9 cellular contexts compared by ENCODE assay signal in genomic region chr2:96034792-96035191, GRCh38. TPM values are rescaled to one million over a fixed set of nuclear protein-coding genes. Genes with fewer than 3 reads are reported as not detected.
DNase-seq lines count a peak whose midpoint lies in the region; ATAC-seq and TF ChIP-seq lines count a peak whose summit lies in the region.
"Not testable (repeated sequence)": the region's sequence is repeated elsewhere in the genome, so short reads cannot be mapped to it uniquely, and the experiment has no call there.
"Had no signal": no experiment of that assay in that cellular context is flagged by ENCODE, and none has a peak within 500 bp of the region (broad histone marks: within the 10 kb centered on the region; RNA-seq: fewer than 3 reads in every experiment).

Gene GPAT2, minus strand, starts transcription at chr2:96034916. Its CDS starts 2,557 bp downstream, at chr2:96032359.

- not testable (repeated sequence) for H3K9me3 Mint-ChIP-seq in GM23338; WTC11; activated T-cell treated with anti-CD3 and anti-CD28 coated beads, Interleukin-2, amount 50 U/mL, for 72 hours; central memory CD8-positive, alpha-beta T cell; naive thymus-derived CD8-positive, alpha-beta T cell; stimulated activated naive CD8-positive, alpha-beta T cell treated with anti-CD3 and anti-CD28 coated beads, Interleukin-15, amount 100 ng/mL, for 72 hours

- H3K9me2 ChIP-seq in GM23338 (ENCODE audit: insufficient read depth): not testable (repeated sequence)

- not testable (repeated sequence) for DNase-seq in GM23338 (ENCODE audit: low spot score); WTC11 (ENCODE audit: low spot score); activated T-cell treated with anti-CD3 and anti-CD28 coated beads, Interleukin-2, amount 50 U/mL, for 72 hours; central memory CD8-positive, alpha-beta T cell (ENCODE audit: low spot score in 2 of 2); left ventricle myocardium superior; naive thymus-derived CD8-positive, alpha-beta T cell; stimulated activated naive CD8-positive, alpha-beta T cell treated with anti-CD3 and anti-CD28 coated beads, Interleukin-15, amount 100 ng/mL, for 72 hours

- H3K4me2 ChIP-seq in GM23338: not testable (repeated sequence)

- not testable (repeated sequence) for TF ChIP-seq CTCF in GM23338 (conservative IDR thresholded peaks at IDR 0.05; ENCODE audit: low read depth in 2 of 2); WTC11 (IDR thresholded peaks at IDR 0.05)

- CTCF ChIA-PET in WTC11 (lab: Charles Lee): not testable (repeated sequence)

- not testable (repeated sequence) for H3K4me3 Mint-ChIP-seq in GM23338; WTC11; activated T-cell treated with anti-CD3 and anti-CD28 coated beads, Interleukin-2, amount 50 U/mL, for 72 hours; central memory CD8-positive, alpha-beta T cell; naive thymus-derived CD8-positive, alpha-beta T cell; stimulated activated naive CD8-positive, alpha-beta T cell treated with anti-CD3 and anti-CD28 coated beads, Interleukin-15, amount 100 ng/mL, for 72 hours

- H2AFZ ChIP-seq in GM23338: not testable (repeated sequence)

- not testable (repeated sequence) for H3K27me3 ChIP-seq in GM23338 (ENCODE audit: insufficient read depth)

- POLR2A ChIA-PET in WTC11 (lab: Charles Lee); naive thymus-derived CD8-positive, alpha-beta T cell (lab: Charles Lee): not testable (repeated sequence)

- not testable (repeated sequence) for H4K20me1 ChIP-seq in GM23338 (replicated peaks; ENCODE audit: insufficient read depth)

- H3F3A ChIP-seq in GM23338 (replicated peaks; ENCODE audit: low read depth): not testable (repeated sequence)

- ATAC-seq in GM23338: peak; percentile 83
- peak; percentile 80 for ATAC-seq in WTC11
- ATAC-seq in activated T-cell treated with anti-CD3 and anti-CD28 coated beads, Interleukin-2, amount 50 U/mL, for 72 hours (replicated peaks in 1 of 2): peak; percentile 60 to 64
- peak; percentile 39 for ATAC-seq in central memory CD8-positive, alpha-beta T cell (replicated peaks; ENCODE audit: extremely low read depth, poor library complexity, severe bottlenecking)
- ATAC-seq in left ventricle myocardium superior: peak; percentile 72
- ATAC-seq in naive thymus-derived CD8-positive, alpha-beta T cell: peak; percentile 73 to 94
- peak; percentile 75 for ATAC-seq in stimulated activated naive CD8-positive, alpha-beta T cell treated with anti-CD3 and anti-CD28 coated beads, Interleukin-15, amount 100 ng/mL, for 72 hours

- not testable (repeated sequence) for H3K4me1 Mint-ChIP-seq in GM23338; WTC11; activated T-cell treated with anti-CD3 and anti-CD28 coated beads, Interleukin-2, amount 50 U/mL, for 72 hours (ENCODE audit: low read depth); central memory CD8-positive, alpha-beta T cell; naive thymus-derived CD8-positive, alpha-beta T cell; stimulated activated naive CD8-positive, alpha-beta T cell treated with anti-CD3 and anti-CD28 coated beads, Interleukin-15, amount 100 ng/mL, for 72 hours

- not testable (repeated sequence) for H3K4me1 ChIP-seq in GM23338 (ENCODE audit: insufficient read depth)

- not testable (repeated sequence) for H3K36me3 ChIP-seq in GM23338 (ENCODE audit: insufficient read depth)

- not testable (repeated sequence) for H3K27me3 Mint-ChIP-seq in GM23338 (ENCODE audit: insufficient read depth, low read depth, poor library complexity); WTC11 (ENCODE audit: low read depth); activated T-cell treated with anti-CD3 and anti-CD28 coated beads, Interleukin-2, amount 50 U/mL, for 72 hours (ENCODE audit: low read depth); central memory CD8-positive, alpha-beta T cell; naive thymus-derived CD8-positive, alpha-beta T cell; stimulated activated naive CD8-positive, alpha-beta T cell treated with anti-CD3 and anti-CD28 coated beads, Interleukin-15, amount 100 ng/mL, for 72 hours

- intact Hi-C loops in left ventricle myocardium superior (cut with micrococcal nuclease): not testable (repeated sequence)

- not testable (repeated sequence) for H3K27ac Mint-ChIP-seq in GM23338; WTC11; activated T-cell treated with anti-CD3 and anti-CD28 coated beads, Interleukin-2, amount 50 U/mL, for 72 hours; central memory CD8-positive, alpha-beta T cell (ENCODE audit: low read depth); naive thymus-derived CD8-positive, alpha-beta T cell; stimulated activated naive CD8-positive, alpha-beta T cell treated with anti-CD3 and anti-CD28 coated beads, Interleukin-15, amount 100 ng/mL, for 72 hours

- H3K79me2 ChIP-seq in GM23338 (replicated peaks; ENCODE audit: insufficient read depth): not testable (repeated sequence)

- not testable (repeated sequence) for H3K27ac ChIP-seq in GM23338 (ENCODE audit: low read depth)

- not testable (repeated sequence) for H3K4me3 ChIP-seq in GM23338

- H3K36me3 Mint-ChIP-seq in GM23338 (ENCODE audit: low read depth); WTC11; activated T-cell treated with anti-CD3 and anti-CD28 coated beads, Interleukin-2, amount 50 U/mL, for 72 hours (ENCODE audit: insufficient read depth in 2 of 2); central memory CD8-positive, alpha-beta T cell (ENCODE audit: insufficient read depth); naive thymus-derived CD8-positive, alpha-beta T cell: not testable (repeated sequence)

RNA-seq across cellular contexts. Expression of gene GPAT2, which starts in this region (rescaled TPM):
- 2.0 and 2.2 TPM in 2 replicates for total RNA-seq in GM23338 (2014; rRNA removed; shearing (Covaris generic))
- polyA plus RNA-seq in GM23338 (2016; fragmentation: Nextera tagmentation; extraction: Ambion mirVana): 1.4 and 1.6 TPM in 2 replicates
- total RNA-seq in WTC11 (2021): 0.20 to 0.66 TPM (median 0.55 TPM) in 3 replicates
- total RNA-seq in activated T-cell treated with anti-CD3 and anti-CD28 coated beads, Interleukin-2, amount 50 U/mL, for 72 hours: 10 to 100 TPM; 11.1 to 12.4 TPM
- total RNA-seq in left ventricle myocardium superior: 5.5 TPM
- 10 to 100 TPM in 1 of 2 experiments, 1 to 10 TPM in 1; 9.9 to 11.7 TPM for total RNA-seq in naive thymus-derived CD8-positive, alpha-beta T cell
- polyA plus RNA-seq in naive thymus-derived CD8-positive, alpha-beta T cell: 1 to 10 TPM; 1.1 to 8.8 (median 4.2) TPM
- total RNA-seq: H4, HepG2 had no signal
- polyA plus RNA-seq: HepG2 had no signal

Comparison
In these comparisons a context has a peak if more than half of its experiments do, and no peak if none do; other contexts are left out.
1. Peak in ATAC-seq in WTC11; RNA of the gene not detected or under 1 TPM.